In the genomic region with DNA sequence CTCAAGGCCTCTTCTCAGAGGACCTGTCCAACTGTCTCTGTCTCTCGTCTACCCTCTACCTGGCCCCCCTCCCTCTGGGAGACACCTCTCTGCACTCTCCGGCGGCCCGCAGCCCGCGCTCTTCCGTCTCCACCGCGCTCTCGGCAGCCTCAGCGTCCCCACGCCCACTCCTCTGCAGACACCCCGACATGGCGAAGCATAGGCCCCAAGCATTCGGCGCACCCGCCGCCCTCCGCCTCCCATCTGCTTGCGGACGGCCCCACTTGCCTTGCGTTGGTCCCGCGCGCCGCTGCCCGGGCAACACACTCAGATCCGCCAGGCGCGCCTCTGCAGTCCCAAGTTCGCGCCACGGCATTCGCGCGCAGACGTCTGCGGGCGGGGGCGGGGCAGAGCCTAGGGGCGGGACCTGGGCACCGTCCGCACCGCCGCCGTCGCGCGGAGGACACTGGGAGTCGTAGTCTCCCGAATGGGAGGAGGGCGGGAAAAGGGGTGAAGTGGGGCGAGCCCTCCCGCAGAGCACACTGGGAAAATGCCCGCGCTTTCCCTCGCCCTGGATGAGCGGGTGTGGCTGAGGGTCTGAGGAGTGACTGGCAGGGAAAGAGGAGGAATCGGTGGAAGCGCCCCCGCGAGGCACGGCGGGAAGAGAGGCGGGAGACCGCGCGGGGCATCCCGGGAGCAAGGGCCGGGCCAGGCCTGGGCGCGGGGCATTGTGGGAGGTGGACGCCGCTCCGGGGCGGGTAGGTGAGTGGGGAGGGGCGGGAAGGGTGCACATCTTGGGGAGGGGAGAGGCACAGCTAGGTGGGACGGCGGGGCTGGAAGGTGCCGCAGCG, we compare ENCODE assay signal across 1 cellular context.
TF ChIP-seq lines count a peak whose summit lies in the region.

LIG1 (minus strand) TSS at position 371 of the 830 bp plus-strand sequence. CDS start 4,778 bp downstream, outside the sequence.
ZSWIM9 (plus strand) TSS at position 707 of the 830 bp plus-strand sequence. CDS start 1,123 bp downstream, outside the sequence.

TF ChIP-seq in A549, 52 proteins besides CTCF, POLR2A, EP300 and RAD21 (continued from another document):
- TF ChIP-seq REST (IDR thresholded peaks at IDR 0.05) (no peak), PHF8 (IDR thresholded peaks at IDR 0.05; ENCODE audit: borderline replicate concordance, low read depth) (peak; percentile 60), CHD4 (IDR thresholded peaks at IDR 0.05; ENCODE audit: borderline replicate concordance) (no peak)
- TF ChIP-seq, protein P1, sequence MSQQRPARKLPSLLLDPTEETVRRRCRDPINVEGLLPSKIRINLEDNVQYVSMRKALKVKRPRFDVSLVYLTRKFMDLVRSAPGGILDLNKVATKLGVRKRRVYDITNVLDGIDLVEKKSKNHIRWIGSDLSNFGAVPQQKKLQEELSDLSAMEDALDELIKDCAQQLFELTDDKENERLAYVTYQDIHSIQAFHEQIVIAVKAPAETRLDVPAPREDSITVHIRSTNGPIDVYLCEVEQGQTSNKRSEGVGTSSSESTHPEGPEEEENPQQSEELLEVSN (IDR thresholded peaks at IDR 0.05; ENCODE audit: borderline replicate concordance, low read depth): peak; percentile 75; the same call in 1 of the 2 replicates
